ENCODE assay signal across 30 cellular contexts in genomic region chr14:55745906-55746305, GRCh38.
"Had no signal": no experiment of that assay in that cellular context is flagged by ENCODE, and none has a peak within 500 bp of the region (broad histone marks: within the 10 kb centered on the region; RNA-seq: fewer than 3 reads in every experiment).

No MANE protein-coding gene starts in this region.

- DNase-seq: activated CD4-positive, alpha-beta memory T cell treated with anti-CD3 and anti-CD28 coated beads for 36 hours; activated CD4-positive, alpha-beta T cell treated with anti-CD3 and anti-CD28 coated beads for 36 hours; activated CD4-positive, alpha-beta T cell treated with anti-CD3 and anti-CD28 coated beads, Interleukin-2, amount 10 ng/mL, durations not matched to agents 24 days and 14 days; activated CD4-positive, CD25-positive, alpha-beta regulatory T cell; activated CD4-positive, CD25-positive, alpha-beta regulatory T cell treated with anti-CD3 and anti-CD28 coated beads, Interleukin-2, amount 50 U/mL, for 72 hours; activated CD8-positive, alpha-beta memory T cell treated with anti-CD3 and anti-CD28 coated beads, Interleukin-2, amount 10 ng/mL, durations not matched to agents 7 days and 5 days; activated CD8-positive, alpha-beta memory T cell treated with anti-CD3 and anti-CD28 coated beads, Interleukin-2, amount 50 U/mL, for 4 hours; activated CD8-positive, alpha-beta T cell treated with anti-CD3 and anti-CD28 coated beads, Interleukin-2, amount 10 ng/mL, durations not matched to agents 7 days and 5 days; activated effector memory CD4-positive, alpha-beta T cell treated with anti-CD3 and anti-CD28 coated beads, Interleukin-2, amount 50 U/mL, for 16 hours; activated naive CD4-positive, alpha-beta T cell treated with anti-CD3 and anti-CD28 coated beads for 36 hours; activated naive CD8-positive, alpha-beta T cell treated with anti-CD3 and anti-CD28 coated beads for 36 hours; activated naive CD8-positive, alpha-beta T cell treated with anti-CD3 and anti-CD28 coated beads, Interleukin-2, amount 50 U/mL, for 24 hours; activated T-cell treated with anti-CD3 and anti-CD28 coated beads, Interleukin-2, amount 50 U/mL, for 1 hour; activated T-cell treated with anti-CD3 and anti-CD28 coated beads, Interleukin-2, amount 50 U/mL, for 48 hours; adrenal gland; amygdala; aorta; body of pancreas; central memory CD4-positive, alpha-beta T cell; cerebellar nuclear complex; cortex of kidney; effector CD8-positive, alpha-beta T cell; esophagus squamous epithelium; foreskin melanocyte; T-helper 2 cell had no signal

- H3K4me1 ChIP-seq: adrenal gland, gastroesophageal sphincter had no signal

- ATAC-seq: activated CD4-positive, alpha-beta T cell treated with anti-CD3 and anti-CD28 coated beads for 36 hours; activated CD8-positive, alpha-beta memory T cell treated with anti-CD3 and anti-CD28 coated beads, Interleukin-2, amount 10 ng/mL, durations not matched to agents 7 days and 5 days; activated CD8-positive, alpha-beta T cell treated with anti-CD3 and anti-CD28 coated beads, Interleukin-2, amount 10 ng/mL, durations not matched to agents 7 days and 5 days; activated naive CD8-positive, alpha-beta T cell treated with anti-CD3 and anti-CD28 coated beads, Interleukin-2, amount 50 U/mL, for 24 hours; body of pancreas; gastroesophageal sphincter had no signal

- H3K9me3 ChIP-seq: adrenal gland, body of pancreas, esophagus squamous epithelium, gastroesophageal sphincter had no signal

- H3K27ac ChIP-seq: adrenal gland, body of pancreas, cardiac muscle cell, epithelial cell of prostate, esophagus squamous epithelium, gastroesophageal sphincter had no signal

- H3K27me3 ChIP-seq: adrenal gland, body of pancreas, cardiac muscle cell, esophagus squamous epithelium, gastroesophageal sphincter had no signal

- FAIRE-seq: endometrium, endothelial cell of umbilical vein had no signal

- H3K36me3 ChIP-seq: adrenal gland, cardiac muscle cell, esophagus squamous epithelium, gastroesophageal sphincter had no signal

- H3K4me3 ChIP-seq: adrenal gland, body of pancreas, cardiac muscle cell, esophagus squamous epithelium, gastroesophageal sphincter had no signal
